ENCODE assay signal across 8 cellular contexts in the genomic region with DNA sequence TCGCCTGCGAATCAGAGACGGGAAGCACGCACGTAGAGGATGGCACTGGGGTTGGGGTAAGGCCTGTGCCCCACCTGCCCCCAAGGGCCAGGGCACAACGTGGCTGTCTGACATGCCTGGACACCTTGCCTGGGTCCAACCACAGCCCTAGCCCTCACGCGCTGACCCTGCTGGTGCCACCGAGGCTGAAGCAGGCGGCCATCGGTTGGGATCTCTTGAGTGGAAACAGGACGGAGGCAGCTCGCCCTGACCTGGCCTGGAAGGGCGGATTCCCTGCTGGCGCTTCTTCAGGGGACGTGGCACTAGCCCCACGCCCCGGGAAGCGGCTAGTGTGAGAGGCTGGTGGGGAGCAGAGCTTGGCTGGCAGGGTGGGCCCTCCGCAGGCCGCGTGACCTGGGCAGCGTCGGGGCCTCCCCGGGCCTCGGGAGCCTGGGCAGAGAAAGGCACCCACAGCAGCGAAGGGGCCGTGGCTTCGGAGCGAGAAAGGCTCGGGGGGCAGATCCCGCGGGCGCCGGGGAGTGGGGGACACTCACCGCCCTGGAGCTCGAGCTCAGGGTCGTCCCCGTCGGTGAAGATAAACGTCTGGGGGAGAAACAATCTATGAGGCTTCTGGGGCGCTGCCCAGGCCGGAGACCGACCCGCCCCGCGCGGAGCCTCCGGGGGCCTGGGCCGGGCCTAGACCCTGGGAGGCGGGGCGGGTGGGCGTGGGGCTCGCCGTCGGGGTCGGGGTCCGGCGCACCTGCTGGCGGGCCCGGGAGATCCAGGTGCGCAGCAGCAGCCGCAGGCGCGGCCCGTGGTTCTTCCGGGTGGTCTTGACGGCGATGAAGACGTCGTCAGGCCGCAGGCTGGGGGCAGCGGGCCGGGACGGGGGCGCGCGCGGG. TPM values are rescaled to one million over a fixed set of nuclear protein-coding genes. Genes with fewer than 3 reads are reported as not detected.
DNase-seq lines count a peak whose midpoint lies in the region; FAIRE-seq lines count a peak whose summit lies in the region.

No MANE protein-coding gene starts in this region.

- H3K27me3 Mint-ChIP-seq in activated naive CD4-positive, alpha-beta T cell treated with anti-CD3 and anti-CD28 coated beads, Interleukin-2, amount 10 ng/mL, durations not matched to agents 7 days and 5 days: no peaks in the 10 kb centered on the region
- H3K27me3 Mint-ChIP-seq in activated T-helper 1 cell treated with anti-CD3 and anti-CD28 coated beads, Interleukin-12 subunit alpha, Interleukin-12 subunit beta, Interleukin-2, Interleukin-4 antibody, amounts not matched to agents 30 ng/mL and 10 ng/mL and 1 ng/mL, durations not matched to agents 14 hours and 24 hours and 36 hours (ENCODE audit: insufficient read depth): no peaks in the 10 kb centered on the region

- 16 to 31% (median 19%) methylated on average over 35 to 79 of the region's 79 CpGs for WGBS in small intestine, 3 donors

- H3K4me1 Mint-ChIP-seq in activated naive CD4-positive, alpha-beta T cell treated with anti-CD3 and anti-CD28 coated beads, Interleukin-2, amount 10 ng/mL, durations not matched to agents 7 days and 5 days: peaks cover 21% of the 10 kb centered on the region
- H3K4me1 Mint-ChIP-seq in activated T-helper 1 cell treated with anti-CD3 and anti-CD28 coated beads, Interleukin-12 subunit alpha, Interleukin-12 subunit beta, Interleukin-2, Interleukin-4 antibody, amounts not matched to agents 30 ng/mL and 10 ng/mL and 1 ng/mL, durations not matched to agents 14 hours and 24 hours and 36 hours (ENCODE audit: low read depth): peaks cover 14% of the 10 kb centered on the region

- H3K9me3 Mint-ChIP-seq in activated naive CD4-positive, alpha-beta T cell treated with anti-CD3 and anti-CD28 coated beads, Interleukin-2, amount 10 ng/mL, durations not matched to agents 7 days and 5 days: no peaks in the 10 kb centered on the region
- no peaks in the 10 kb centered on the region for H3K9me3 Mint-ChIP-seq in activated T-helper 1 cell treated with anti-CD3 and anti-CD28 coated beads, Interleukin-12 subunit alpha, Interleukin-12 subunit beta, Interleukin-2, Interleukin-4 antibody, amounts not matched to agents 30 ng/mL and 10 ng/mL and 1 ng/mL, durations not matched to agents 14 hours and 24 hours and 36 hours

- no peaks in the 10 kb centered on the region for H3K9me3 ChIP-seq in small intestine (ENCODE audit: control insufficient read depth, low read depth)

- peaks cover 0 to 7% of the 10 kb centered on the region in 2 donors for H3K36me3 ChIP-seq in small intestine (ENCODE audit: control insufficient read depth in 2 of 2, insufficient read depth in 2 of 2, low read length in 2 of 2)

- peaks cover 2 to 4% of the 10 kb centered on the region in 2 donors for H3K4me1 ChIP-seq in small intestine (ENCODE audit: control insufficient read depth in 2 of 2, insufficient read depth in 1 of 2, low read depth in 1 of 2, low read length in 1 of 2)

- H3K4me3 ChIP-seq in small intestine (ENCODE audit: low read depth in 1 of 2, low read length in 2 of 2): peak overlapping the region; percentile 86 to 98

- intact Hi-C loops in activated T-helper 1 cell treated with anti-CD3 and anti-CD28 coated beads, Interleukin-12 subunit alpha, Interleukin-12 subunit beta, Interleukin-2, Interleukin-4 antibody, amounts not matched to agents 30 ng/mL and 10 ng/mL and 1 ng/mL, durations not matched to agents 14 hours and 24 hours and 36 hours (cut with micrococcal nuclease): loop anchor here (1.0 to 5.0 kb wide), 3 partner anchors 14 to 46 kb away; a partner anchor contains a TSS

- no peak overlapping the region for H3K27ac ChIP-seq in small intestine (ENCODE audit: low read depth in 1 of 2, low read length in 1 of 2)

- CTCF ChIA-PET in activated naive CD4-positive, alpha-beta T cell treated with anti-CD3 and anti-CD28 coated beads, Interleukin-2, amount 10 ng/mL, durations not matched to agents 7 days and 5 days (lab: Charles Lee): interaction anchor here (1.0 to 1.7 kb wide), 3 partner anchors 13 to 19 kb away, joined by 3 to 5 read pairs (median 4); a partner anchor contains a TSS

- peak overlapping the region; percentile 86 for H3K4me3 Mint-ChIP-seq in activated naive CD4-positive, alpha-beta T cell treated with anti-CD3 and anti-CD28 coated beads, Interleukin-2, amount 10 ng/mL, durations not matched to agents 7 days and 5 days
- H3K4me3 Mint-ChIP-seq in activated T-helper 1 cell treated with anti-CD3 and anti-CD28 coated beads, Interleukin-12 subunit alpha, Interleukin-12 subunit beta, Interleukin-2, Interleukin-4 antibody, amounts not matched to agents 30 ng/mL and 10 ng/mL and 1 ng/mL, durations not matched to agents 14 hours and 24 hours and 36 hours: peak overlapping the region; percentile 91

- peak; percentile 42 for DNase-seq in activated naive CD4-positive, alpha-beta T cell treated with anti-CD3 and anti-CD28 coated beads, Interleukin-2, amount 10 ng/mL, durations not matched to agents 7 days and 5 days
- DNase-seq in activated naive CD4-positive, alpha-beta T cell treated with anti-CD3 and anti-CD28 coated beads, Interleukin-2, amount 50 U/mL, for 16 hours: no peak
- DNase-seq in activated T-helper 1 cell treated with anti-CD3 and anti-CD28 coated beads, Interleukin-12 subunit alpha, Interleukin-12 subunit beta, Interleukin-2, Interleukin-4 antibody, amounts not matched to agents 30 ng/mL and 10 ng/mL and 1 ng/mL, durations not matched to agents 14 hours and 24 hours and 36 hours (ENCODE audit: low spot score): no peak
- peak; percentile 29 for DNase-seq in hepatic stellate cell (ENCODE audit: low spot score)
- no peak for DNase-seq in small intestine
- DNase-seq in SK-N-DZ (ENCODE audit: low spot score): no peak
- no peak for DNase-seq in cerebellar nuclear complex (lab: John Stamatoyannopoulos, UW)
- no peak for DNase-seq in NCI-H2107 treated with DMSO at 0.1 percent for 48 hours (lab: John Stamatoyannopoulos, UW; ENCODE audit: unreplicated experiment)

- peaks cover 11% of the 10 kb centered on the region for H3K36me3 Mint-ChIP-seq in activated naive CD4-positive, alpha-beta T cell treated with anti-CD3 and anti-CD28 coated beads, Interleukin-2, amount 10 ng/mL, durations not matched to agents 7 days and 5 days
- H3K36me3 Mint-ChIP-seq in activated T-helper 1 cell treated with anti-CD3 and anti-CD28 coated beads, Interleukin-12 subunit alpha, Interleukin-12 subunit beta, Interleukin-2, Interleukin-4 antibody, amounts not matched to agents 30 ng/mL and 10 ng/mL and 1 ng/mL, durations not matched to agents 14 hours and 24 hours and 36 hours (ENCODE audit: low read depth): peaks cover 9% of the 10 kb centered on the region

- H3K27me3 ChIP-seq in small intestine (ENCODE audit: control insufficient read depth in 2 of 2, insufficient read depth in 2 of 2, low read length in 2 of 2): no peaks in the 10 kb centered on the region

- no peak for FAIRE-seq in small intestine (lab: Jason Lieb, UNC)

- H3K27ac Mint-ChIP-seq in activated naive CD4-positive, alpha-beta T cell treated with anti-CD3 and anti-CD28 coated beads, Interleukin-2, amount 10 ng/mL, durations not matched to agents 7 days and 5 days: peak overlapping the region; percentile 90
- H3K27ac Mint-ChIP-seq in activated T-helper 1 cell treated with anti-CD3 and anti-CD28 coated beads, Interleukin-12 subunit alpha, Interleukin-12 subunit beta, Interleukin-2, Interleukin-4 antibody, amounts not matched to agents 30 ng/mL and 10 ng/mL and 1 ng/mL, durations not matched to agents 14 hours and 24 hours and 36 hours: peak overlapping the region; percentile 89

RNA-seq across cellular contexts. Expression of a gene that starts 0.6 kb away (rescaled TPM):
- total RNA-seq in activated T-helper 1 cell treated with anti-CD3 and anti-CD28 coated beads, Interleukin-12 subunit alpha, Interleukin-12 subunit beta, Interleukin-2, Interleukin-4 antibody, amounts not matched to agents 30 ng/mL and 10 ng/mL and 1 ng/mL, durations not matched to agents 14 hours and 24 hours and 36 hours: 24.1 and 26.8 TPM in 2 replicates
- polyA plus RNA-seq in small intestine: 10 to 100 TPM; 35.4 to 43.8 (median 40.0) TPM
- 65.1 and 71.9 TPM in 2 replicates for polyA plus RNA-seq in SK-N-DZ (2014; cell fraction: cytosol; rRNA removed)
- 471 and 495 TPM in 2 replicates for polyA plus RNA-seq in SK-N-DZ (2014; cell fraction: nucleus; rRNA removed)

RNA-seq across cellular contexts. Expression of a gene that starts 0.7 kb away (rescaled TPM):
- 112 and 124 TPM in 2 replicates for total RNA-seq in activated T-helper 1 cell treated with anti-CD3 and anti-CD28 coated beads, Interleukin-12 subunit alpha, Interleukin-12 subunit beta, Interleukin-2, Interleukin-4 antibody, amounts not matched to agents 30 ng/mL and 10 ng/mL and 1 ng/mL, durations not matched to agents 14 hours and 24 hours and 36 hours
- 100 to 1,000 TPM in 2 of 3 donors, 10 to 100 TPM in 1; 80.4 to 161 (median 156) TPM for polyA plus RNA-seq in small intestine
- 238 and 245 TPM in 2 replicates for polyA plus RNA-seq in SK-N-DZ (2014; cell fraction: cytosol; rRNA removed)
- 461 and 512 TPM in 2 replicates for polyA plus RNA-seq in SK-N-DZ (2014; cell fraction: nucleus; rRNA removed)

RNA-seq across cellular contexts. Expression of a gene that starts 13.5 kb away (rescaled TPM):
- total RNA-seq in activated T-helper 1 cell treated with anti-CD3 and anti-CD28 coated beads, Interleukin-12 subunit alpha, Interleukin-12 subunit beta, Interleukin-2, Interleukin-4 antibody, amounts not matched to agents 30 ng/mL and 10 ng/mL and 1 ng/mL, durations not matched to agents 14 hours and 24 hours and 36 hours: 123 and 125 TPM in 2 replicates
- polyA plus RNA-seq in small intestine: 100 to 1,000 TPM; 103 to 147 (median 121) TPM
- 228 and 312 TPM in 2 replicates for polyA plus RNA-seq in SK-N-DZ (2014; cell fraction: cytosol; rRNA removed)
- 357 and 359 TPM in 2 replicates for polyA plus RNA-seq in SK-N-DZ (2014; cell fraction: nucleus; rRNA removed)

RNA-seq across cellular contexts. Expression of a gene that starts 14.6 kb away (rescaled TPM):
- 231 and 235 TPM in 2 replicates for total RNA-seq in activated T-helper 1 cell treated with anti-CD3 and anti-CD28 coated beads, Interleukin-12 subunit alpha, Interleukin-12 subunit beta, Interleukin-2, Interleukin-4 antibody, amounts not matched to agents 30 ng/mL and 10 ng/mL and 1 ng/mL, durations not matched to agents 14 hours and 24 hours and 36 hours
- 100 to 1,000 TPM; 115 to 170 (median 140) TPM for polyA plus RNA-seq in small intestine
- polyA plus RNA-seq in SK-N-DZ (2014; cell fraction: cytosol; rRNA removed): 139 and 158 TPM in 2 replicates
- polyA plus RNA-seq in SK-N-DZ (2014; cell fraction: nucleus; rRNA removed): 1,140 and 1,180 TPM in 2 replicates

RNA-seq across cellular contexts. Expression of a gene that starts 19.5 kb away (rescaled TPM):
- total RNA-seq in activated T-helper 1 cell treated with anti-CD3 and anti-CD28 coated beads, Interleukin-12 subunit alpha, Interleukin-12 subunit beta, Interleukin-2, Interleukin-4 antibody, amounts not matched to agents 30 ng/mL and 10 ng/mL and 1 ng/mL, durations not matched to agents 14 hours and 24 hours and 36 hours: 7.6 and 9.4 TPM in 2 replicates
- 10 to 100 TPM in 1 of 3 donors, 1 to 10 TPM in 1, under 1 TPM in 1; 0.81 to 11.2 (median 4.7) TPM for polyA plus RNA-seq in small intestine
- polyA plus RNA-seq in SK-N-DZ (2014; cell fraction: cytosol; rRNA removed): 207 and 236 TPM in 2 replicates
- 474 and 522 TPM in 2 replicates for polyA plus RNA-seq in SK-N-DZ (2014; cell fraction: nucleus; rRNA removed)

Comparison
In these comparisons a context has a peak if more than half of its experiments do, and no peak if none do; other contexts are left out.
1. DNase-seq: peak in activated naive CD4-positive, alpha-beta T cell treated with anti-CD3 and anti-CD28 coated beads, Interleukin-2, amount 10 ng/mL, durations not matched to agents 7 days and 5 days (single experiment) and hepatic stellate cell (single experiment); none in activated naive CD4-positive, alpha-beta T cell treated with anti-CD3 and anti-CD28 coated beads, Interleukin-2, amount 50 U/mL, for 16 hours (single experiment), activated T-helper 1 cell treated with anti-CD3 and anti-CD28 coated beads, Interleukin-12 subunit alpha, Interleukin-12 subunit beta, Interleukin-2, Interleukin-4 antibody, amounts not matched to agents 30 ng/mL and 10 ng/mL and 1 ng/mL, durations not matched to agents 14 hours and 24 hours and 36 hours (single experiment), small intestine (single experiment), SK-N-DZ (single experiment), cerebellar nuclear complex (0 of 2) and NCI-H2107 treated with DMSO at 0.1 percent for 48 hours (single experiment).